Comparison of ENCODE assay signal across 23 cellular contexts in the genomic region with DNA sequence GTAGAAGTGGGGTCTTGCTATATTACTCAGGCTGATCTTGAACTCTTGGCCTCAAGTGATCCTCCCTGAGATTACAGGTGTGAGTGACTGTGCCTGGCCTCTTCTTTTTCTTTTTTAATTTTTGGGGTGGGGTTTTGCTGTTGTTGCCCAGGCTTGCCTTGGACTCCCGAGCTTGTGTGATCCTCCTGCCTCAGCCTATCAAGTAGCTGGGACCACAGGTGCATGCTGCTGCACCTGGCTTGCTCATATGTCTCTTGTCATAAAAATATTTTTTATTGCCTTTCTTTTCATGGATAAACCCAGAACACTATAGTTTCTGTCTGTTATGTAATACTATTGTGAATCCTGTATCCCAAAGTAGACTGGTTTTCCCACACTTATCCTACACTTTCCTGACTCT.
"Had no signal": no experiment of that assay in that cellular context is flagged by ENCODE, and none has a peak within 500 bp of the region (broad histone marks: within the 10 kb centered on the region; RNA-seq: fewer than 3 reads in every experiment).

No MANE protein-coding gene starts in this region.

- H3K27ac Mint-ChIP-seq: activated CD4-positive, alpha-beta memory T cell treated with anti-CD3 and anti-CD28 coated beads, Interleukin-2, amount 10 ng/mL, durations not matched to agents 7 days and 5 days; activated CD4-positive, alpha-beta T cell treated with anti-CD3 and anti-CD28 coated beads, Interleukin-2, amount 10 ng/mL, durations not matched to agents 24 days and 14 days; activated naive CD4-positive, alpha-beta T cell treated with anti-CD3 and anti-CD28 coated beads for 36 hours; activated naive CD8-positive, alpha-beta T cell treated with anti-CD3 and anti-CD28 coated beads, Interleukin-2, amount 10 ng/mL, durations not matched to agents 7 days and 5 days; activated T-cell treated with anti-CD3 and anti-CD28 coated beads, Interleukin-2, amount 50 U/mL, for 72 hours; effector memory CD8-positive, alpha-beta T cell; natural killer cell; stimulated activated naive CD8-positive, alpha-beta T cell treated with anti-CD3 and anti-CD28 coated beads, Interleukin-15, Interleukin-2, amounts not matched to agents 100 ng/mL and 50 ng/mL, for 24 hours had no signal

- H3K36me3 ChIP-seq: breast epithelium, colonic mucosa, thyroid gland had no signal

- H3K4me1 ChIP-seq: breast epithelium, colonic mucosa, left ventricle myocardium inferior, prostate gland, right atrium auricular region, spleen, thyroid gland had no signal

- H3K27ac ChIP-seq: breast epithelium, colonic mucosa, dorsolateral prefrontal cortex, epithelial cell of prostate, left ventricle myocardium inferior, prostate gland, right atrium auricular region, spleen, thyroid gland had no signal

- H3K27me3 ChIP-seq: breast epithelium, colonic mucosa, dorsolateral prefrontal cortex, right atrium auricular region, spleen, thyroid gland had no signal

- DNase-seq: activated CD4-positive, alpha-beta memory T cell treated with anti-CD3 and anti-CD28 coated beads, Interleukin-2, amount 10 ng/mL, durations not matched to agents 7 days and 5 days; activated CD4-positive, alpha-beta T cell treated with anti-CD3 and anti-CD28 coated beads, Interleukin-2, amount 10 ng/mL, durations not matched to agents 24 days and 14 days; activated CD4-positive, CD25-positive, alpha-beta regulatory T cell; activated effector memory CD4-positive, alpha-beta T cell treated with Interleukin-2 at 50 U/mL for 16 hours; activated naive CD4-positive, alpha-beta T cell treated with anti-CD3 and anti-CD28 coated beads for 36 hours; activated naive CD8-positive, alpha-beta T cell treated with anti-CD3 and anti-CD28 coated beads, Interleukin-2, amount 10 ng/mL, durations not matched to agents 7 days and 5 days; activated T-cell treated with anti-CD3 and anti-CD28 coated beads, Interleukin-2, amount 50 U/mL, for 72 hours; amniotic stem cell; colonic mucosa; dorsolateral prefrontal cortex; effector memory CD8-positive, alpha-beta T cell; left ventricle myocardium inferior; natural killer cell; spleen; stimulated activated CD4-positive, alpha-beta T cell treated with anti-CD3 and anti-CD28 coated beads, Interleukin-4, amount 100 ng/mL, for 4 hours; substantia nigra; thyroid gland had no signal

- H3K9me3 ChIP-seq: breast epithelium, colonic mucosa, left ventricle myocardium inferior, prostate gland, right atrium auricular region, spleen, thyroid gland had no signal

- H3K4me1 Mint-ChIP-seq: activated CD4-positive, alpha-beta memory T cell treated with anti-CD3 and anti-CD28 coated beads, Interleukin-2, amount 10 ng/mL, durations not matched to agents 7 days and 5 days; activated CD4-positive, alpha-beta T cell treated with anti-CD3 and anti-CD28 coated beads, Interleukin-2, amount 10 ng/mL, durations not matched to agents 24 days and 14 days; activated naive CD8-positive, alpha-beta T cell treated with anti-CD3 and anti-CD28 coated beads, Interleukin-2, amount 10 ng/mL, durations not matched to agents 7 days and 5 days; mesothelial cell of epicardium had no signal

- H3K27me3 Mint-ChIP-seq: activated CD4-positive, alpha-beta memory T cell treated with anti-CD3 and anti-CD28 coated beads, Interleukin-2, amount 10 ng/mL, durations not matched to agents 7 days and 5 days; activated CD4-positive, alpha-beta T cell treated with anti-CD3 and anti-CD28 coated beads, Interleukin-2, amount 10 ng/mL, durations not matched to agents 24 days and 14 days; activated naive CD8-positive, alpha-beta T cell treated with anti-CD3 and anti-CD28 coated beads, Interleukin-2, amount 10 ng/mL, durations not matched to agents 7 days and 5 days; effector memory CD8-positive, alpha-beta T cell; stimulated activated naive CD8-positive, alpha-beta T cell treated with anti-CD3 and anti-CD28 coated beads, Interleukin-15, Interleukin-2, amounts not matched to agents 100 ng/mL and 50 ng/mL, for 24 hours had no signal

- ATAC-seq: activated T-cell treated with anti-CD3 and anti-CD28 coated beads, Interleukin-2, amount 50 U/mL, for 72 hours; effector memory CD8-positive, alpha-beta T cell; natural killer cell had no signal

- H3K4me3 Mint-ChIP-seq: activated CD4-positive, alpha-beta memory T cell treated with anti-CD3 and anti-CD28 coated beads, Interleukin-2, amount 10 ng/mL, durations not matched to agents 7 days and 5 days; activated CD4-positive, alpha-beta T cell treated with anti-CD3 and anti-CD28 coated beads, Interleukin-2, amount 10 ng/mL, durations not matched to agents 24 days and 14 days; activated naive CD4-positive, alpha-beta T cell treated with anti-CD3 and anti-CD28 coated beads for 36 hours; activated naive CD8-positive, alpha-beta T cell treated with anti-CD3 and anti-CD28 coated beads, Interleukin-2, amount 10 ng/mL, durations not matched to agents 7 days and 5 days; activated T-cell treated with anti-CD3 and anti-CD28 coated beads, Interleukin-2, amount 50 U/mL, for 72 hours; effector memory CD8-positive, alpha-beta T cell; mesothelial cell of epicardium; natural killer cell; stimulated activated naive CD8-positive, alpha-beta T cell treated with anti-CD3 and anti-CD28 coated beads, Interleukin-15, Interleukin-2, amounts not matched to agents 100 ng/mL and 50 ng/mL, for 24 hours had no signal

- H3K9me3 Mint-ChIP-seq: activated CD4-positive, alpha-beta memory T cell treated with anti-CD3 and anti-CD28 coated beads, Interleukin-2, amount 10 ng/mL, durations not matched to agents 7 days and 5 days; activated CD4-positive, alpha-beta T cell treated with anti-CD3 and anti-CD28 coated beads, Interleukin-2, amount 10 ng/mL, durations not matched to agents 24 days and 14 days; activated naive CD4-positive, alpha-beta T cell treated with anti-CD3 and anti-CD28 coated beads for 36 hours; activated naive CD8-positive, alpha-beta T cell treated with anti-CD3 and anti-CD28 coated beads, Interleukin-2, amount 10 ng/mL, durations not matched to agents 7 days and 5 days; activated T-cell treated with anti-CD3 and anti-CD28 coated beads, Interleukin-2, amount 50 U/mL, for 72 hours; effector memory CD8-positive, alpha-beta T cell; mesothelial cell of epicardium; natural killer cell; stimulated activated naive CD8-positive, alpha-beta T cell treated with anti-CD3 and anti-CD28 coated beads, Interleukin-15, Interleukin-2, amounts not matched to agents 100 ng/mL and 50 ng/mL, for 24 hours had no signal

- H3K4me3 ChIP-seq: breast epithelium, colonic mucosa, dorsolateral prefrontal cortex, left ventricle myocardium inferior, prostate gland, right atrium auricular region, spleen, thyroid gland had no signal
